Comparison of ENCODE assay signal across 2 cellular contexts in genomic region chr19:12629215-12629614, GRCh38.
TF ChIP-seq lines count a peak whose summit lies in the region.

No MANE protein-coding gene starts in this region.

TF ChIP-seq in HCT116, 20 proteins besides CTCF, POLR2A, EP300 and RAD21:
- TF ChIP-seq ATF3 (IDR thresholded peaks at IDR 0.05) (no peak), FOSL1 (IDR thresholded peaks at IDR 0.05; ENCODE audit: low read depth) (no peak), EGR1 (IDR thresholded peaks at IDR 0.05; ENCODE audit: low read depth) (no peak), POLR2AphosphoS5 (IDR thresholded peaks at IDR 0.05; ENCODE audit: low read depth, low read length) (no peak)
TF ChIP-seq in HCT116: peak in this region for 0.

TF ChIP-seq in K562, 482 proteins besides CTCF, POLR2A, EP300 and RAD21:
- no peak for TF ChIP-seq FOXJ2 (tag; IDR thresholded peaks at IDR 0.05)
- TF ChIP-seq SAP30 (IDR thresholded peaks at IDR 0.05; ENCODE audit: borderline replicate concordance, insufficient read depth, low read depth, low read length, poor library complexity, severe bottlenecking): no peak
- TF ChIP-seq POLR2G (IDR thresholded peaks at IDR 0.05; ENCODE audit: low read depth, low read length): 0 out of 2 replicates have a peak, but pooled peaks have one; percentile 2
- TF ChIP-seq E2F3 (CRISPR knock-in tag; IDR thresholded peaks at IDR 0.05): no peak
- no peak for TF ChIP-seq EP400 (IDR thresholded peaks at IDR 0.05)
TF ChIP-seq in K562: peak in this region for 1.
